Comparison of ENCODE assay signal across 1 cellular context in genomic region chr12:112977641-112978040, GRCh38.
TF ChIP-seq lines count a peak whose summit lies in the region.

No MANE protein-coding gene starts in this region.

TF ChIP-seq in GM23338, 12 proteins besides CTCF, POLR2A, EP300 and RAD21 (continued from another document):
- TF ChIP-seq ZNF462 (CRISPR knock-in tag; IDR thresholded peaks at IDR 0.05): no peak
